19 cellular contexts compared by ENCODE assay signal in genomic region chr6:156942266-156942665, GRCh38.
DNase-seq lines count a peak whose midpoint lies in the region; TF ChIP-seq lines count a peak whose summit lies in the region.
"Had no signal": no experiment of that assay in that cellular context is flagged by ENCODE, and none has a peak within 500 bp of the region (broad histone marks: within the 10 kb centered on the region; RNA-seq: fewer than 3 reads in every experiment).

No MANE protein-coding gene starts in this region.

- H3K4me2 ChIP-seq in osteoblast (ENCODE audit: insufficient read depth, low read length), result no peak overlapping the region

- H3K4me3 ChIP-seq in osteoblast (ENCODE audit: insufficient read depth, low read length) (no peak overlapping the region), Caco-2 (ENCODE audit: low read depth, low read length) (no peak overlapping the region)
- H3K4me3 ChIP-seq: HAP-1, heart right ventricle, right lobe of liver had no signal

- H3K27me3 ChIP-seq in osteoblast (ENCODE audit: insufficient read depth, low read length) (no peaks in the 10 kb centered on the region), Caco-2 (replicated peaks; ENCODE audit: control insufficient read depth, insufficient read depth, low read length) (no peaks in the 10 kb centered on the region)
- H3K27me3 ChIP-seq: heart right ventricle, right lobe of liver had no signal

- H3K36me3 Mint-ChIP-seq in activated naive CD4-positive, alpha-beta T cell treated with anti-CD3 and anti-CD28 coated beads, Interleukin-2, amount 50 U/mL, for 24 hours, result no peaks in the 10 kb centered on the region
- peaks cover 5% of the 10 kb centered on the region for H3K36me3 Mint-ChIP-seq in Caco-2 (ENCODE audit: insufficient read depth, unreplicated experiment)
- H3K36me3 Mint-ChIP-seq: mesothelial cell of epicardium had no signal

- H3K27ac Mint-ChIP-seq in activated naive CD4-positive, alpha-beta T cell treated with anti-CD3 and anti-CD28 coated beads, Interleukin-2, amount 50 U/mL, for 24 hours, result peak overlapping the region; percentile 27
- H3K27ac Mint-ChIP-seq in Caco-2 (ENCODE audit: unreplicated experiment), result no peak overlapping the region
- H3K27ac Mint-ChIP-seq: activated CD4-positive, alpha-beta T cell treated with anti-CD3 and anti-CD28 coated beads, Interleukin-2, amount 10 ng/mL, durations not matched to agents 7 days and 5 days; activated T-cell treated with anti-CD3 and anti-CD28 coated beads, Interleukin-2, amount 50 U/mL, for 24 hours; mesothelial cell of epicardium had no signal

- peaks cover 37% of the 10 kb centered on the region for H4K20me1 ChIP-seq in osteoblast (ENCODE audit: insufficient read depth, low read length)

- no peaks in the 10 kb centered on the region for H3K9me3 Mint-ChIP-seq in activated naive CD4-positive, alpha-beta T cell treated with anti-CD3 and anti-CD28 coated beads, Interleukin-2, amount 50 U/mL, for 24 hours
- no peaks in the 10 kb centered on the region for H3K9me3 Mint-ChIP-seq in Caco-2 (ENCODE audit: unreplicated experiment)
- H3K9me3 Mint-ChIP-seq: activated T-cell treated with anti-CD3 and anti-CD28 coated beads, Interleukin-2, amount 50 U/mL, for 24 hours; mesothelial cell of epicardium had no signal

- H3K4me1 ChIP-seq in osteoblast (ENCODE audit: insufficient read depth, low read length) (peaks cover 20% of the 10 kb centered on the region), Caco-2 (peaks cover 4% of the 10 kb centered on the region; the same call in 1 of the 2 replicates)

- intact Hi-C loops in Caco-2 (cut with micrococcal nuclease; ENCODE audit: unreplicated experiment), result no loop called here

- H3K9me3 ChIP-seq in osteoblast (ENCODE audit: low read depth, low read length), result no peaks in the 10 kb centered on the region
- H3K9me3 ChIP-seq in Caco-2, result no peaks in the 10 kb centered on the region
- H3K9me3 ChIP-seq: HAP-1, heart right ventricle, right lobe of liver had no signal

- H3K79me2 ChIP-seq in osteoblast (ENCODE audit: insufficient read depth, low read length), result peaks cover 77% of the 10 kb centered on the region

- H3K4me1 Mint-ChIP-seq in activated naive CD4-positive, alpha-beta T cell treated with anti-CD3 and anti-CD28 coated beads, Interleukin-2, amount 50 U/mL, for 24 hours, result peaks cover 84% of the 10 kb centered on the region
- H3K4me1 Mint-ChIP-seq in Caco-2 (ENCODE audit: low read depth, unreplicated experiment), result peaks cover 6% of the 10 kb centered on the region

- TF ChIP-seq CTCF in osteoblast (IDR thresholded peaks at IDR 0.05; ENCODE audit: extremely low read depth, low read depth, low read length), result no peak
- no peak for TF ChIP-seq CTCF in Caco-2 (IDR thresholded peaks at IDR 0.05; ENCODE audit: insufficient read depth in 1 of 2, low read depth in 1 of 2, low read length in 1 of 2, severe bottlenecking in 1 of 2, unreplicated experiment in 1 of 2)

- H3K36me3 ChIP-seq in osteoblast (ENCODE audit: insufficient read depth, low read length) (no peaks in the 10 kb centered on the region), Caco-2 (ENCODE audit: control insufficient read depth, insufficient read depth, low read length) (no peaks in the 10 kb centered on the region)
- H3K36me3 ChIP-seq: HAP-1, heart right ventricle, right lobe of liver had no signal

- BruUV-seq in Caco-2 (replicated peaks; lab: Mats Ljungman, UMichigan), result no TSS peak

- H3K4me3 Mint-ChIP-seq in activated naive CD4-positive, alpha-beta T cell treated with anti-CD3 and anti-CD28 coated beads, Interleukin-2, amount 50 U/mL, for 24 hours, result no peak overlapping the region
- H3K4me3 Mint-ChIP-seq in Caco-2 (ENCODE audit: unreplicated experiment), result no peak overlapping the region
- H3K4me3 Mint-ChIP-seq: activated CD4-positive, alpha-beta T cell treated with anti-CD3 and anti-CD28 coated beads, Interleukin-2, amount 10 ng/mL, durations not matched to agents 7 days and 5 days; activated T-cell treated with anti-CD3 and anti-CD28 coated beads, Interleukin-2, amount 50 U/mL, for 24 hours; mesothelial cell of epicardium had no signal

- H2AFZ ChIP-seq in osteoblast (ENCODE audit: low read length), result no peak overlapping the region

- no peaks in the 10 kb centered on the region for H3K27me3 Mint-ChIP-seq in activated naive CD4-positive, alpha-beta T cell treated with anti-CD3 and anti-CD28 coated beads, Interleukin-2, amount 50 U/mL, for 24 hours
- H3K27me3 Mint-ChIP-seq in Caco-2 (ENCODE audit: insufficient read depth, unreplicated experiment), result no peaks in the 10 kb centered on the region
- H3K27me3 Mint-ChIP-seq: activated CD4-positive, alpha-beta T cell treated with anti-CD3 and anti-CD28 coated beads, Interleukin-2, amount 10 ng/mL, durations not matched to agents 7 days and 5 days; activated T-cell treated with anti-CD3 and anti-CD28 coated beads, Interleukin-2, amount 50 U/mL, for 24 hours had no signal

- POLR2A ChIA-PET in HEK293T (lab: Yijun Ruan, JAX), result interaction anchor here (0.8 to 1.2 kb wide), 3 partner anchors 79 to 1627 kb away, joined by 3 to 5 read pairs (median 3); no protein-coding TSS in a partner anchor
- POLR2A ChIA-PET in Caco-2 (lab: Charles Lee), result interaction anchor here (0.6 kb wide), 1 partner anchor 607 kb away, joined by 3 read pairs; no protein-coding TSS in a partner anchor

- no peak for DNase-seq in activated naive CD4-positive, alpha-beta T cell treated with Interleukin-2 at 50 U/mL for 16 hours
- peak; percentile 61 for DNase-seq in HEK293T (ENCODE audit: extremely low spot score)
- DNase-seq in SK-N-DZ (ENCODE audit: low spot score), result peak; percentile 22
- DNase-seq in osteoblast (ENCODE audit: insufficient read length, low spot score, missing footprints), result no peak
- DNase-seq in mucosa of gallbladder (ENCODE audit: low spot score), result no peak
- no peak for DNase-seq in KG1 (lab: John Stamatoyannopoulos, UW)
- no peak for DNase-seq in Caco-2
- DNase-seq: activated CD4-positive, alpha-beta T cell treated with anti-CD3 and anti-CD28 coated beads, Interleukin-2, amount 10 ng/mL, durations not matched to agents 7 days and 5 days; activated T-cell treated with anti-CD3 and anti-CD28 coated beads, Interleukin-2, amount 50 U/mL, for 24 hours; central memory CD4-positive, alpha-beta T cell; effector CD4-positive, alpha-beta T cell; heart right ventricle; NK-92 treated with Interleukin-12 subunit alpha and Interleukin-12 subunit beta, amount 100 ng/mL, for 24 hours; right lobe of liver; stimulated activated CD4-positive, alpha-beta T cell treated with anti-CD3 and anti-CD28 coated beads, Interleukin-1b, Interleukin-23, amount 100 ng/mL, for 48 hours; substantia nigra had no signal

- peak overlapping the region; percentile 59 for H3K27ac ChIP-seq in osteoblast (ENCODE audit: low read depth, low read length)
- H3K27ac ChIP-seq: heart right ventricle, right lobe of liver had no signal

- CTCF ChIA-PET in HEK293T (lab: Yijun Ruan, JAX), result interaction anchor here (0.6 to 2.0 kb wide), 11 partner anchors 10 to 217 kb away, joined by 3 to 10 read pairs (median 3); no protein-coding TSS in a partner anchor
- CTCF ChIA-PET in Caco-2 (lab: Charles Lee), result interaction anchor here (0.6 kb wide), 1 partner anchor 25 kb away, joined by 3 read pairs; no protein-coding TSS in a partner anchor

TF ChIP-seq in HEK293T, 16 proteins besides CTCF, POLR2A, EP300 and RAD21:
- TF ChIP-seq HDGF (IDR thresholded peaks at IDR 0.05; ENCODE audit: borderline replicate concordance), result no peak
- no peak for TF ChIP-seq ARNT (IDR thresholded peaks at IDR 0.05)
- TF ChIP-seq LEF1 (IDR thresholded peaks at IDR 0.05; ENCODE audit: borderline replicate concordance), result no peak
- TF ChIP-seq CTBP1 (IDR thresholded peaks at IDR 0.05; ENCODE audit: borderline replicate concordance), result no peak
- TF ChIP-seq FOXM1 (IDR thresholded peaks at IDR 0.05; ENCODE audit: borderline replicate concordance), result no peak
- TF ChIP-seq ELF4 (IDR thresholded peaks at IDR 0.05), result no peak
- no peak for TF ChIP-seq FOXA1 (IDR thresholded peaks at IDR 0.05)
- TF ChIP-seq TARDBP (IDR thresholded peaks at IDR 0.05), result no peak
- no peak for TF ChIP-seq SUZ12 (IDR thresholded peaks at IDR 0.05)
- TF ChIP-seq NFRKB (IDR thresholded peaks at IDR 0.05), result no peak
- no peak for TF ChIP-seq SP1 (IDR thresholded peaks at IDR 0.05)

Comparison
In these comparisons a context has a peak if more than half of its experiments do, and no peak if none do; other contexts are left out.
1. DNase-seq: peak in HEK293T (single experiment) and SK-N-DZ (single experiment); none in activated naive CD4-positive, alpha-beta T cell treated with Interleukin-2 at 50 U/mL for 16 hours (single experiment), osteoblast (single experiment), mucosa of gallbladder (single experiment), KG1 (single experiment) and Caco-2 (0 of 2).